Comparison of ENCODE assay signal across 8 cellular contexts in genomic region chr1:85201340-85202091, GRCh38. TPM values are rescaled to one million over a fixed set of nuclear protein-coding genes. Genes with fewer than 3 reads are reported as not detected.
DNase-seq lines count a peak whose midpoint lies in the region; ATAC-seq and TF ChIP-seq lines count a peak whose summit lies in the region.

No MANE protein-coding gene starts in this region.

- no peaks in the 10 kb centered on the region for H3K36me3 Mint-ChIP-seq in activated naive CD8-positive, alpha-beta T cell

- H2BK5ac ChIP-seq in trophoblast cell (ENCODE audit: low read depth, low read length, poor library complexity), result peak overlapping the region; percentile 100

- H3K27ac ChIP-seq in BLaER1 treated with 17β-estradiol and CSF1 and Interleukin-3, amounts not matched to agents 10 nM and 100 nM, result peak overlapping the region in 2 of 11 experiments; percentile 19 to 38; a peak in 2 of 22 replicates
- H3K27ac ChIP-seq in SK-N-MC (peak overlapping the region; percentile 93), cardiac muscle cell (peak overlapping the region; percentile 100), trophoblast cell (ENCODE audit: low read depth, low read length) (peak overlapping the region; percentile 100), upper lobe of left lung (peak overlapping the region; percentile 92 to 99 (median 98))

- H4K8ac ChIP-seq in trophoblast cell (ENCODE audit: low read depth, low read length), result peak overlapping the region; percentile 99

- H3K4me3 Mint-ChIP-seq in activated naive CD8-positive, alpha-beta T cell, result peak overlapping the region; percentile 92

- no peaks in the 10 kb centered on the region for H3K27me3 Mint-ChIP-seq in activated naive CD8-positive, alpha-beta T cell

- H3K36me3 ChIP-seq in BLaER1 treated with 17β-estradiol and CSF1 and Interleukin-3, amounts not matched to agents 10 nM and 100 nM, result no peaks in the 10 kb centered on the region
- H3K36me3 ChIP-seq in SK-N-MC (ENCODE audit: insufficient read depth, low read length), result no peaks in the 10 kb centered on the region
- no peaks in the 10 kb centered on the region for H3K36me3 ChIP-seq in cardiac muscle cell
- no peaks in the 10 kb centered on the region for H3K36me3 ChIP-seq in trophoblast cell (ENCODE audit: control insufficient read depth in 1 of 2, insufficient read depth in 2 of 2, low read length in 2 of 2)
- H3K36me3 ChIP-seq in upper lobe of left lung, result no peaks in the 10 kb centered on the region

- H4K91ac ChIP-seq in trophoblast cell (ENCODE audit: low read depth, low read length), result peak overlapping the region; percentile 100

- peak overlapping the region; percentile 99 for H2BK120ac ChIP-seq in trophoblast cell (ENCODE audit: insufficient read depth, low read length, poor library complexity)

- H3K18ac ChIP-seq in trophoblast cell (ENCODE audit: low read length), result peak overlapping the region; percentile 99

- DNase-seq in SK-N-MC (ENCODE audit: low read depth, low spot score) (no peak), cardiac muscle cell (ENCODE audit: low read depth in 1 of 2, low spot score in 1 of 2) (peak; percentile 77 to 91), trophoblast cell (peak; percentile 45 to 74), upper lobe of left lung (peak; percentile 69 to 95)

- H3K27ac Mint-ChIP-seq in activated naive CD8-positive, alpha-beta T cell, result peak overlapping the region; percentile 96

- H3K23ac ChIP-seq in trophoblast cell (ENCODE audit: low read length), result no peak overlapping the region

- H3K4ac ChIP-seq in trophoblast cell (ENCODE audit: low read depth, low read length), result peak overlapping the region; percentile 97

- H2AK5ac ChIP-seq in trophoblast cell (ENCODE audit: low read length), result peak overlapping the region; percentile 94

- H3K9me3 Mint-ChIP-seq in activated naive CD8-positive, alpha-beta T cell (ENCODE audit: low read depth), result no peaks in the 10 kb centered on the region

- H2AFZ ChIP-seq in trophoblast cell (ENCODE audit: insufficient read depth, low read length, poor library complexity), result peak overlapping the region; percentile 81

- no peaks in the 10 kb centered on the region for H3K9me3 ChIP-seq in BLaER1 treated with 17β-estradiol and CSF1 and Interleukin-3, amounts not matched to agents 10 nM and 100 nM (replicated peaks in 1 of 11)
- no peaks in the 10 kb centered on the region for H3K9me3 ChIP-seq in SK-N-MC (ENCODE audit: low read depth, low read length)
- no peaks in the 10 kb centered on the region for H3K9me3 ChIP-seq in cardiac muscle cell (ENCODE audit: low read depth)
- H3K9me3 ChIP-seq in trophoblast cell (ENCODE audit: insufficient read depth, low read depth, low read length), result peaks cover 2% of the 10 kb centered on the region
- H3K9me3 ChIP-seq in upper lobe of left lung, result peaks cover 0 to 5% (median 0%) of the 10 kb centered on the region in 4 donors

- H4K20me1 ChIP-seq in BLaER1 treated with 17β-estradiol and CSF1 and Interleukin-3, amounts not matched to agents 10 nM and 100 nM, result peaks cover 0 to 21% (median 9%) of the 10 kb centered on the region in 11 experiments; a peak in 11 of 22 replicates

- peak overlapping the region; percentile 95 for H2BK12ac ChIP-seq in trophoblast cell (ENCODE audit: low read length)

- peaks cover 19% of the 10 kb centered on the region for H3K79me1 ChIP-seq in trophoblast cell (ENCODE audit: low read length)

- H4K12ac ChIP-seq in trophoblast cell (ENCODE audit: low read depth, low read length), result peak overlapping the region; percentile 97

- TF ChIP-seq POLR2A in upper lobe of left lung (IDR thresholded peaks at IDR 0.05), result peak in 2 of 4 donors; percentile 43 to 68

- peaks cover 0 to 20% (median 10%) of the 10 kb centered on the region in 10 experiments; a peak in 16 of 20 replicates for H3K4me1 ChIP-seq in BLaER1 treated with 17β-estradiol and CSF1 and Interleukin-3, amounts not matched to agents 10 nM and 100 nM
- peaks cover 5% of the 10 kb centered on the region for H3K4me1 ChIP-seq in cardiac muscle cell (ENCODE audit: low read depth)
- H3K4me1 ChIP-seq in trophoblast cell (ENCODE audit: control insufficient read depth in 1 of 2, insufficient read depth in 2 of 2, low read length in 2 of 2), result no peaks in the 10 kb centered on the region
- H3K4me1 ChIP-seq in upper lobe of left lung, result peaks cover 0 to 12% (median 8%) of the 10 kb centered on the region in 4 donors

- H3K14ac ChIP-seq in trophoblast cell (ENCODE audit: low read length), result peak overlapping the region; percentile 99

- TF ChIP-seq CTCF in cardiac muscle cell (IDR thresholded peaks at IDR 0.05; ENCODE audit: low read depth, low read length), result peak; percentile 3
- peak in 2 of 6 experiments; percentile 7 to 26 for TF ChIP-seq CTCF in upper lobe of left lung (IDR thresholded peaks at IDR 0.05)

- no peak for TF ChIP-seq EP300 in upper lobe of left lung (IDR thresholded peaks at IDR 0.05)

- WGBS in trophoblast cell (ENCODE audit: extremely low coverage, insufficient coverage, insufficient read length), result no CpG with 5 or more reads among the region's 81 CpGs
- WGBS in upper lobe of left lung, 2 donors, result 0% methylated on average over 28 to 29 of the region's 81 CpGs

- peaks cover 45% of the 10 kb centered on the region for H3K4me1 Mint-ChIP-seq in activated naive CD8-positive, alpha-beta T cell (ENCODE audit: low read depth)

- H3K4me2 ChIP-seq in BLaER1 treated with 17β-estradiol and CSF1 and Interleukin-3, amounts not matched to agents 10 nM and 100 nM, result peak overlapping the region; percentile 91 to 100 (median 99)
- H3K4me2 ChIP-seq in trophoblast cell (ENCODE audit: low read length), result peak overlapping the region; percentile 91

- peaks cover 47 to 78% (median 66%) of the 10 kb centered on the region in 11 experiments for H3K27me3 ChIP-seq in BLaER1 treated with 17β-estradiol and CSF1 and Interleukin-3, amounts not matched to agents 10 nM and 100 nM
- H3K27me3 ChIP-seq in cardiac muscle cell (no peaks in the 10 kb centered on the region), trophoblast cell (ENCODE audit: insufficient read depth, low read length) (no peaks in the 10 kb centered on the region), upper lobe of left lung (peaks cover 0 to 17% (median 2%) of the 10 kb centered on the region in 4 donors)

- H3K4me3 ChIP-seq in BLaER1 treated with 17β-estradiol and CSF1 and Interleukin-3, amounts not matched to agents 10 nM and 100 nM, result peak overlapping the region; percentile 66 to 83 (median 72)
- peak overlapping the region; percentile 94 for H3K4me3 ChIP-seq in SK-N-MC
- peak overlapping the region; percentile 90 for H3K4me3 ChIP-seq in cardiac muscle cell
- H3K4me3 ChIP-seq in trophoblast cell (ENCODE audit: low read depth, low read length), result peak overlapping the region; percentile 84
- H3K4me3 ChIP-seq in upper lobe of left lung, result peak overlapping the region; percentile 64 to 84 (median 73)

- peaks cover 18% of the 10 kb centered on the region for H3K79me2 ChIP-seq in trophoblast cell (ENCODE audit: control insufficient read depth, insufficient read depth, low read length, poor library complexity)

- H3K9ac ChIP-seq in BLaER1 treated with 17β-estradiol and CSF1 and Interleukin-3, amounts not matched to agents 10 nM and 100 nM, result peak overlapping the region; percentile 36 to 75 (median 70)
- peak overlapping the region; percentile 83 for H3K9ac ChIP-seq in SK-N-MC (ENCODE audit: insufficient read length)
- H3K9ac ChIP-seq in trophoblast cell (ENCODE audit: low read length), result peak overlapping the region; percentile 97

- peak; percentile 40 for ATAC-seq in GM19372 (IDR thresholded peaks at IDR 0.05; ENCODE audit: low read depth, unreplicated experiment)
- peak; percentile 53 for ATAC-seq in HG03460 (IDR thresholded peaks at IDR 0.05; ENCODE audit: unreplicated experiment)
- peak; percentile 90 to 94 for ATAC-seq in upper lobe of left lung (ENCODE audit: low FRiP score in 2 of 2)

RNA-seq across cellular contexts. Expression of gene SYDE2, which starts 0.7 kb away (rescaled TPM):
- 22.2 and 47.5 TPM in 2 replicates for total RNA-seq in cardiac muscle cell
- 20.6 and 30.2 TPM in 2 replicates for polyA plus RNA-seq in cardiac muscle cell
- polyA plus RNA-seq in trophoblast cell (2013), result 9.0 and 9.2 TPM in 2 replicates
- 10 to 100 TPM; 14.3 to 38.5 (median 23.2) TPM for total RNA-seq in upper lobe of left lung

RNA-seq across cellular contexts. Expression of gene C1orf52, which starts 57.9 kb away (rescaled TPM):
- total RNA-seq in cardiac muscle cell (63.4 and 71.6 TPM in 2 replicates), upper lobe of left lung (10 to 100 TPM; 12.9 to 89.1 (median 17.9) TPM)
- polyA plus RNA-seq in cardiac muscle cell, result 82.1 and 91.4 TPM in 2 replicates
- 34.4 TPM in 2 replicates for polyA plus RNA-seq in trophoblast cell (2013)

Comparison
In these comparisons a context has a peak if more than half of its experiments do, and no peak if none do; other contexts are left out.
1. ATAC-seq: peak in every context shown above with its lines; median percentile 92 in upper lobe of left lung; 53 in HG03460; 40 in GM19372.